In the genomic region with DNA sequence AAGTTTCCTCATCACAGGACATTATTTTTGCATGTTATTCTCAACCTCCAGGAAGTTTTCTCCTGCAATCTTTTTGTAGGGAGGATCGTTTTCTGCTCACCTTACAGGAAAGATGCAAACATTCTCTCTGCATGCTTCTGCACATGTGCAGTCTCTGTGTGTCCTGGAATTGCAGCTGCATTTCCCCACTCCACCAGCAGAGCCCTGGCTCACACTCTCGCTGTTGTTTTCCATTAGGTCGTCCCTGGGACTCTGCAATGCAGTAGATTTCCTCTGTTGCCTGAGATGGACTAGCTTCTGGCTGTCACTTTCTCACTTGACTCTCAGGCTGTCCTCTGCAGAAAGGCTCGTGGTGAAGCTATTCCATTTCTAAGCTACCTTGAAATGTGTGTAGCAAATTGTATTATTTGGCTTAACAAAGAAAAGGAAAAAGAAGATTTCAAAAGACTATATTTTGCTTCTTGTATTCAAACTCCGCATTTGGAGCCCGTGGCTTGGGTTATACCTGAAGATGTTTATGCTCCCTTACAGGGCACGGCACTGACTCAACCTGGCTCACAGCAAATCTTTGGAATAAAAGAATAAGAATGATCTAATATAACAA, we compare ENCODE assay signal across 8 cellular contexts.
DNase-seq lines count a peak whose midpoint lies in the region; ATAC-seq and TF ChIP-seq lines count a peak whose summit lies in the region.

No MANE protein-coding gene starts in this region.

- H3K9me3 ChIP-seq in esophagus muscularis mucosa (no peaks in the 10 kb centered on the region), neuronal stem cell (replicated peaks in 1 of 2; ENCODE audit: control insufficient read depth in 2 of 2, insufficient read depth in 1 of 2, low read depth in 1 of 2, low read length in 2 of 2) (no peaks in the 10 kb centered on the region)

- no peaks in the 10 kb centered on the region for H3K4me1 Mint-ChIP-seq in naive thymus-derived CD8-positive, alpha-beta T cell

- H2BK12ac ChIP-seq in neuronal stem cell (ENCODE audit: low read length): no peak overlapping the region

- H2AK5ac ChIP-seq in neuronal stem cell (ENCODE audit: low read depth, low read length): no peak overlapping the region

- H3K36me3 ChIP-seq in esophagus muscularis mucosa: no peaks in the 10 kb centered on the region
- no peaks in the 10 kb centered on the region for H3K36me3 ChIP-seq in neuronal stem cell (replicated peaks in 1 of 2; ENCODE audit: control insufficient read depth in 2 of 2, insufficient read depth in 2 of 2, low read length in 2 of 2)

- POLR2A ChIA-PET in naive thymus-derived CD8-positive, alpha-beta T cell (lab: Charles Lee): no interaction called here

- H3K9me3 Mint-ChIP-seq in naive thymus-derived CD8-positive, alpha-beta T cell: peaks cover 0 to 9% (median 0%) of the 10 kb centered on the region in 9 donors

- H3K4me3 Mint-ChIP-seq in naive thymus-derived CD8-positive, alpha-beta T cell: no peak overlapping the region

- H3K79me1 ChIP-seq in neuronal stem cell (ENCODE audit: low read depth, low read length): no peaks in the 10 kb centered on the region

- H2AFZ ChIP-seq in neuronal stem cell (ENCODE audit: low read length): no peak overlapping the region

- 43% methylated on average over 7 of the region's 7 CpGs for WGBS in esophagus muscularis mucosa
- no CpG with 5 or more reads among the region's 7 CpGs for WGBS in neuronal stem cell (ENCODE audit: extremely low coverage in 2 of 2, insufficient read length in 2 of 2, insufficient replicate concordance in 1 of 2), 2 donors

- H2BK120ac ChIP-seq in neuronal stem cell (ENCODE audit: low read depth, low read length): no peak overlapping the region

- H3K27ac ChIP-seq in esophagus muscularis mucosa (replicated peaks in 1 of 4) (no peak overlapping the region), neuronal stem cell (replicated peaks; ENCODE audit: low read length) (no peak overlapping the region)

- TF ChIP-seq EP300 in esophagus muscularis mucosa (IDR thresholded peaks at IDR 0.05): no peak

- no peak overlapping the region for H2BK5ac ChIP-seq in neuronal stem cell (ENCODE audit: low read length)

- TF ChIP-seq POLR2A in esophagus muscularis mucosa (IDR thresholded peaks at IDR 0.05; ENCODE audit: low read depth): no peak

- no peaks in the 10 kb centered on the region for H3K27me3 Mint-ChIP-seq in naive thymus-derived CD8-positive, alpha-beta T cell

- no peak overlapping the region for H3K4me2 ChIP-seq in neuronal stem cell (ENCODE audit: insufficient read depth, low read length, poor library complexity, severe bottlenecking)

- H3K27me3 ChIP-seq in esophagus muscularis mucosa: no peaks in the 10 kb centered on the region
- no peaks in the 10 kb centered on the region for H3K27me3 ChIP-seq in neuronal stem cell (ENCODE audit: control insufficient read depth in 3 of 3, insufficient read depth in 3 of 3, low read depth in 1 of 3, low read length in 3 of 3)

- no peak overlapping the region for H4K8ac ChIP-seq in neuronal stem cell (ENCODE audit: low read depth, low read length)

- no peak overlapping the region for H3K4me3 ChIP-seq in esophagus muscularis mucosa
- H3K4me3 ChIP-seq in neuronal stem cell (ENCODE audit: low read length in 2 of 2): no peak overlapping the region

- H3K18ac ChIP-seq in neuronal stem cell (ENCODE audit: low read length): no peak overlapping the region

- H4K91ac ChIP-seq in neuronal stem cell (ENCODE audit: low read depth, low read length, poor library complexity): no peak overlapping the region

- no peak overlapping the region for H2BK15ac ChIP-seq in neuronal stem cell (ENCODE audit: low read length)

- H3K14ac ChIP-seq in neuronal stem cell (ENCODE audit: low read length): no peak overlapping the region

- H3K9ac ChIP-seq in neuronal stem cell (ENCODE audit: low read depth, low read length, poor library complexity): no peak overlapping the region

- peak; percentile 82 for ATAC-seq in HG02678 (IDR thresholded peaks at IDR 0.05; ENCODE audit: unreplicated experiment)
- ATAC-seq in naive thymus-derived CD8-positive, alpha-beta T cell: no peak

- H3K27ac Mint-ChIP-seq in naive thymus-derived CD8-positive, alpha-beta T cell: no peak overlapping the region

- H3K4ac ChIP-seq in neuronal stem cell (ENCODE audit: low read length): no peak overlapping the region

- DNase-seq in NCI-H2227 (lab: John Stamatoyannopoulos, UW; ENCODE audit: unreplicated experiment) (peak; percentile 61), NCI-H2227 treated with DMSO at 0.1 percent for 48 hours (lab: John Stamatoyannopoulos, UW) (no peak), NCI-H526 (lab: John Stamatoyannopoulos, UW) (peak; percentile 48 to 68), esophagus muscularis mucosa (ENCODE audit: extremely low spot score) (no peak), neuronal stem cell (ENCODE audit: low spot score) (peak; percentile 36), NCI-H128 (lab: John Stamatoyannopoulos, UW; ENCODE audit: unreplicated experiment) (no peak)
- DNase-seq in naive thymus-derived CD8-positive, alpha-beta T cell: no peak

- TF ChIP-seq CTCF in esophagus muscularis mucosa (IDR thresholded peaks at IDR 0.05): peak; percentile 14 to 49 (median 19)

- no peak overlapping the region for H3K23ac ChIP-seq in neuronal stem cell (ENCODE audit: low read depth, low read length, poor library complexity)

- H3K4me1 ChIP-seq in esophagus muscularis mucosa (no peaks in the 10 kb centered on the region), neuronal stem cell (ENCODE audit: control insufficient read depth in 2 of 2, insufficient read depth in 1 of 2, low read depth in 1 of 2, low read length in 2 of 2) (peaks cover 0 to 4% of the 10 kb centered on the region in 2 donors)

- H3K36me3 Mint-ChIP-seq in naive thymus-derived CD8-positive, alpha-beta T cell: no peaks in the 10 kb centered on the region

- intact Hi-C loops in esophagus muscularis mucosa (cut with DNase I): no loop called here

Comparison
In these comparisons a context has a peak if more than half of its experiments do, and no peak if none do; other contexts are left out.
1. DNase-seq: peak in NCI-H2227 (single experiment), NCI-H526 (2 of 2) and neuronal stem cell (single experiment); none in NCI-H2227 treated with DMSO at 0.1 percent for 48 hours (single experiment), esophagus muscularis mucosa (single experiment), naive thymus-derived CD8-positive, alpha-beta T cell (0 of 10) and NCI-H128 (single experiment).